In the genomic region with DNA sequence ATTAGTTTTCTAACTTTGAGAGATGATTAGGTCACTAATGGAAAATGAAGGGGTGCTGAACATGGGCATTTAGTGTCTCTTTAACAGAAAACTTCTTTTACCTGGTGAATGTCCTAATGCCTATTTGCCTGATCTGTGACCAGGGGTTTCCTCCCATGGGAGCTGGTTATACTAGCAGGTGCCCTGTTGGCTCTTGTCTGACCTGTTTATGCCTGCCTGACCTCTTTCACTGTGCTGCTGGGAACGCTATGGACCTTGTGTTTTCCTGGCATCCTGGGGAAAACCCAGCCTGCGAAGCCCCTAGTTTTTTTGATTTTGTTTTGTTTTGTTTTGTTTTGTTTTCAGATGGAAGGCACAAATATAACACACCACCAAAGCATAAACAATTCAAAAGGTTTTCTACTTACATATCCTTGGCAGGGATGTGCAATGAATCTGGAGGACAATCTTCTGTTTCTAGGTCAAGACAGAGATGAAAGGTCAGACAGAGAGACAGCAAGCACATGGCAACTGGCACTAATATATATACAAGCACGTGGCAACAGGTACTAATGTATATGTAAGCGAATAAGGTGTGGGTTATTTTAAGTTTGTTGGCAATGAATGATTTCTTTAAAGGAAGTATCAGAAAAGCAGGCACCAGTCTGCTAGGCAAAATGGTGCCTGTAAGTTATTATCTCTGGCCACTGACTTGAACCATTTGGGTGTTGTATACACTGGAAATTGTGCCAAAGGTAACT, we compare ENCODE assay signal across 23 cellular contexts.
"Had no signal": no experiment of that assay in that cellular context is flagged by ENCODE, and none has a peak within 500 bp of the region (broad histone marks: within the 10 kb centered on the region; RNA-seq: fewer than 3 reads in every experiment).

No MANE protein-coding gene starts in this region.

- DNase-seq: effector CD8-positive, alpha-beta T cell; endodermal cell; foreskin fibroblast; gastrocnemius medialis; head of caudate nucleus; left ventricle myocardium superior; lower lobe of right lung; psoas muscle; right cardiac atrium; sigmoid colon; stimulated activated CD4-positive, alpha-beta T cell treated with anti-CD3 and anti-CD28 coated beads, Interleukin-2, amount 100 ng/mL, for 24 hours; stimulated activated CD4-positive, alpha-beta T cell treated with anti-CD3 and anti-CD28 coated beads, Interleukin-4, amount 100 ng/mL, for 24 hours; stimulated activated naive CD4-positive, alpha-beta T cell treated with Interleukin-2 at 50 U/mL for 16 hours; stomach; tibial artery had no signal

- H3K9me3 ChIP-seq: gastrocnemius medialis, lower lobe of right lung, psoas muscle, sigmoid colon, stomach, tibial artery had no signal

- FAIRE-seq: colon, keratinocyte had no signal

- H3K36me3 Mint-ChIP-seq: natural killer cell treated with Interleukin-12 subunit alpha and Interleukin-12 subunit beta and Interleukin-15 and Interleukin-18, amount 100 ng/mL, for 72 hours; stimulated activated effector memory CD8-positive, alpha-beta T cell treated with anti-CD3 and anti-CD28 coated beads, Interleukin-12 subunit alpha, Interleukin-12 subunit beta, amount 100 ng/mL, for 72 hours; type B pancreatic cell had no signal

- H3K36me3 ChIP-seq: gastrocnemius medialis, lower lobe of right lung, sigmoid colon, stomach, tibial artery had no signal

- H3K27ac ChIP-seq: epithelial cell of prostate, gastrocnemius medialis, lower lobe of right lung, psoas muscle, sigmoid colon, stomach, tibial artery had no signal

- H3K4me1 Mint-ChIP-seq: endodermal cell; neural crest cell; stimulated activated effector memory CD8-positive, alpha-beta T cell treated with anti-CD3 and anti-CD28 coated beads, Interleukin-12 subunit alpha, Interleukin-12 subunit beta, amount 100 ng/mL, for 72 hours had no signal

- H3K4me1 ChIP-seq: gastrocnemius medialis, lower lobe of right lung, psoas muscle, sigmoid colon, tibial artery had no signal

- H3K27me3 Mint-ChIP-seq: natural killer cell treated with Interleukin-12 subunit alpha and Interleukin-12 subunit beta and Interleukin-15 and Interleukin-18, amount 100 ng/mL, for 72 hours; type B pancreatic cell had no signal

- H3K27ac Mint-ChIP-seq: endodermal cell; natural killer cell treated with Interleukin-12 subunit alpha and Interleukin-12 subunit beta and Interleukin-15 and Interleukin-18, amount 100 ng/mL, for 72 hours; stimulated activated effector memory CD8-positive, alpha-beta T cell treated with anti-CD3 and anti-CD28 coated beads, Interleukin-12 subunit alpha, Interleukin-12 subunit beta, amount 100 ng/mL, for 72 hours; type B pancreatic cell had no signal

- H3K27me3 ChIP-seq: gastrocnemius medialis, sigmoid colon, stomach, tibial artery had no signal

- ATAC-seq: esophagus mucosa; gastrocnemius medialis; left ventricle myocardium superior; lower lobe of right lung; natural killer cell treated with Interleukin-12 subunit alpha and Interleukin-12 subunit beta and Interleukin-15 and Interleukin-18, amount 100 ng/mL, for 72 hours; psoas muscle; right cardiac atrium; stimulated activated effector memory CD8-positive, alpha-beta T cell treated with anti-CD3 and anti-CD28 coated beads, Interleukin-12 subunit alpha, Interleukin-12 subunit beta, amount 100 ng/mL, for 72 hours had no signal

- H3K4me3 ChIP-seq: gastrocnemius medialis, lower lobe of right lung, psoas muscle, sigmoid colon, stomach, tibial artery had no signal

- H3K4me3 Mint-ChIP-seq: endodermal cell; natural killer cell treated with Interleukin-12 subunit alpha and Interleukin-12 subunit beta and Interleukin-15 and Interleukin-18, amount 100 ng/mL, for 72 hours; neural crest cell; stimulated activated effector memory CD8-positive, alpha-beta T cell treated with anti-CD3 and anti-CD28 coated beads, Interleukin-12 subunit alpha, Interleukin-12 subunit beta, amount 100 ng/mL, for 72 hours; type B pancreatic cell had no signal

- H3K9me3 Mint-ChIP-seq: endodermal cell, type B pancreatic cell had no signal
